ENCODE assay signal across 19 cellular contexts in genomic region chr11:126834573-126834972, GRCh38.
DNase-seq lines count a peak whose midpoint lies in the region; ATAC-seq, FAIRE-seq and TF ChIP-seq lines count a peak whose summit lies in the region.
"Had no signal": no experiment of that assay in that cellular context is flagged by ENCODE, and none has a peak within 500 bp of the region (broad histone marks: within the 10 kb centered on the region; RNA-seq: fewer than 3 reads in every experiment).

No MANE protein-coding gene starts in this region.

- H3K4me1 ChIP-seq in skeletal muscle satellite cell (ENCODE audit: control insufficient read depth, insufficient read depth, low read length) (peaks cover 15% of the 10 kb centered on the region), Peyer's patch (no peaks in the 10 kb centered on the region)
- H3K4me1 ChIP-seq: BLaER1, prostate gland, SJCRH30 had no signal

- H3K27me3 ChIP-seq in skeletal muscle satellite cell (ENCODE audit: control insufficient read depth, insufficient read depth, low read length) (no peaks in the 10 kb centered on the region), Peyer's patch (no peaks in the 10 kb centered on the region)
- H3K27me3 ChIP-seq: BLaER1, SJCRH30 had no signal

- H3K4me2 ChIP-seq in skeletal muscle satellite cell (ENCODE audit: low read length): peak overlapping the region; percentile 35
- H3K4me2 ChIP-seq: BLaER1 had no signal

- ATAC-seq in GM18868 (IDR thresholded peaks at IDR 0.05; ENCODE audit: unreplicated experiment): no peak
- ATAC-seq: WTC11 had no signal

- TF ChIP-seq CTCF in Peyer's patch (IDR thresholded peaks at IDR 0.05): no peak

- H3K4me3 ChIP-seq in skeletal muscle satellite cell (ENCODE audit: low read length) (no peak overlapping the region), Peyer's patch (no peak overlapping the region)
- H3K4me3 ChIP-seq: BLaER1, HAP-1, prostate gland, SJCRH30 had no signal

- H3K9me3 ChIP-seq in skeletal muscle satellite cell (replicated peaks; ENCODE audit: low read length): no peaks in the 10 kb centered on the region
- no peaks in the 10 kb centered on the region for H3K9me3 ChIP-seq in Peyer's patch
- H3K9me3 ChIP-seq: BLaER1, HAP-1, prostate gland, SJCRH30 had no signal

- H3K27ac ChIP-seq in Peyer's patch: no peak overlapping the region
- H3K27ac ChIP-seq: BLaER1, prostate gland, SJCRH30 had no signal

- TF ChIP-seq POLR2A in Peyer's patch (IDR thresholded peaks at IDR 0.05): no peak

- no peaks in the 10 kb centered on the region for H3K36me3 ChIP-seq in skeletal muscle satellite cell (ENCODE audit: insufficient read depth, low read length)
- no peaks in the 10 kb centered on the region for H3K36me3 ChIP-seq in Peyer's patch
- H3K36me3 ChIP-seq: BLaER1, HAP-1, prostate gland, SJCRH30 had no signal

- FAIRE-seq in HTR-8/SVneo (lab: Jason Lieb, UNC): no peak
- FAIRE-seq: small intestine had no signal

- H3K9ac ChIP-seq in skeletal muscle satellite cell (ENCODE audit: low read depth, low read length): peak overlapping the region; percentile 34
- H3K9ac ChIP-seq: BLaER1 had no signal

- DNase-seq in GM03348 (ENCODE audit: low spot score) (peak; percentile 24), NCI-H774 (lab: John Stamatoyannopoulos, UW) (peak; percentile 7), globus pallidus (ENCODE audit: low spot score) (peak; percentile 66), Peyer's patch (no peak), NK-92 (lab: John Stamatoyannopoulos, UW; ENCODE audit: unreplicated experiment) (no peak), HTR-8/SVneo (ENCODE audit: insufficient read length, low spot score) (no peak)
- DNase-seq: activated CD4-positive, alpha-beta T cell treated with anti-CD3 and anti-CD28 coated beads, Interleukin-2, amount 50 U/mL, for 4 hours; activated gamma-delta T cell; Calu3; dermis blood vessel endothelial cell; SJCRH30; small intestine; stimulated activated CD4-positive, alpha-beta T cell treated with anti-CD3 and anti-CD28 coated beads, Interleukin-4, amount 100 ng/mL, for 1 hour had no signal

Comparison
In these comparisons a context has a peak if more than half of its experiments do, and no peak if none do; other contexts are left out.
1. DNase-seq: peak in GM03348 (single experiment), NCI-H774 (single experiment) and globus pallidus (single experiment); none in Peyer's patch (0 of 3), NK-92 (single experiment) and HTR-8/SVneo (single experiment).